ENCODE assay signal across 2 cellular contexts in the genomic region with DNA sequence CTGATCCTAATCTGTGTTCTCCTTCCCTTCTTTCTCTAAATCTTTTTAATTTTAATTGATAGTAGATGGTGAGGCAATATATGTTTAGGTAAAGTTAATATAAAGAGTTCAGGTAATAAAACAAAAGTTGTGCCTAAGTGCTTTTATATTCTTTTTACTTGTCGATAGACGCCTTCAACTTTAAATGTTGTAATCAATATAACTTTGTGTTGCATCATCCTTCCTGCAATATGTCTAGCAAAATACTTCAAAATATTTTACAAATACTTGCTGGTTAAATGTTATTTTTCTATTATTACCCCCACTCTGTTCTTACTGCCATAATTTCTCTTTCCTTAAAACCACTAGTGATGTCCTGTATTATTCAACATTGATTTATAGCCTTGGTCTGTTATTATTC.
TF ChIP-seq lines count a peak whose summit lies in the region.

No MANE protein-coding gene starts in this region.

TF ChIP-seq in GM23338, 12 proteins besides CTCF, POLR2A, EP300 and RAD21 (continues in another document):
- TF ChIP-seq STAT1 (IDR thresholded peaks at IDR 0.05; ENCODE audit: unreplicated experiment) (no peak), EZH2 (IDR thresholded peaks at IDR 0.05; ENCODE audit: low read depth, unreplicated experiment) (no peak), JUNB (IDR thresholded peaks at IDR 0.05; ENCODE audit: unreplicated experiment) (no peak), EZH2phosphoT487 (IDR thresholded peaks at IDR 0.05; ENCODE audit: unreplicated experiment) (no peak), POLR2AphosphoS5 (IDR thresholded peaks at IDR 0.05; ENCODE audit: low read depth) (no peak), ZNF331 (CRISPR knock-in tag; IDR thresholded peaks at IDR 0.05; ENCODE audit: low read depth) (no peak), ZNF114 (CRISPR knock-in tag; IDR thresholded peaks at IDR 0.05) (no peak)
- TF ChIP-seq, protein P1, sequence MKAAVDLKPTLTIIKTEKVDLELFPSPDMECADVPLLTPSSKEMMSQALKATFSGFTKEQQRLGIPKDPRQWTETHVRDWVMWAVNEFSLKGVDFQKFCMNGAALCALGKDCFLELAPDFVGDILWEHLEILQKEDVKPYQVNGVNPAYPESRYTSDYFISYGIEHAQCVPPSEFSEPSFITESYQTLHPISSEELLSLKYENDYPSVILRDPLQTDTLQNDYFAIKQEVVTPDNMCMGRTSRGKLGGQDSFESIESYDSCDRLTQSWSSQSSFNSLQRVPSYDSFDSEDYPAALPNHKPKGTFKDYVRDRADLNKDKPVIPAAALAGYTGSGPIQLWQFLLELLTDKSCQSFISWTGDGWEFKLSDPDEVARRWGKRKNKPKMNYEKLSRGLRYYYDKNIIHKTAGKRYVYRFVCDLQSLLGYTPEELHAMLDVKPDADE (IDR thresholded peaks at IDR 0.05): no peak
- TF ChIP-seq, protein P2, sequence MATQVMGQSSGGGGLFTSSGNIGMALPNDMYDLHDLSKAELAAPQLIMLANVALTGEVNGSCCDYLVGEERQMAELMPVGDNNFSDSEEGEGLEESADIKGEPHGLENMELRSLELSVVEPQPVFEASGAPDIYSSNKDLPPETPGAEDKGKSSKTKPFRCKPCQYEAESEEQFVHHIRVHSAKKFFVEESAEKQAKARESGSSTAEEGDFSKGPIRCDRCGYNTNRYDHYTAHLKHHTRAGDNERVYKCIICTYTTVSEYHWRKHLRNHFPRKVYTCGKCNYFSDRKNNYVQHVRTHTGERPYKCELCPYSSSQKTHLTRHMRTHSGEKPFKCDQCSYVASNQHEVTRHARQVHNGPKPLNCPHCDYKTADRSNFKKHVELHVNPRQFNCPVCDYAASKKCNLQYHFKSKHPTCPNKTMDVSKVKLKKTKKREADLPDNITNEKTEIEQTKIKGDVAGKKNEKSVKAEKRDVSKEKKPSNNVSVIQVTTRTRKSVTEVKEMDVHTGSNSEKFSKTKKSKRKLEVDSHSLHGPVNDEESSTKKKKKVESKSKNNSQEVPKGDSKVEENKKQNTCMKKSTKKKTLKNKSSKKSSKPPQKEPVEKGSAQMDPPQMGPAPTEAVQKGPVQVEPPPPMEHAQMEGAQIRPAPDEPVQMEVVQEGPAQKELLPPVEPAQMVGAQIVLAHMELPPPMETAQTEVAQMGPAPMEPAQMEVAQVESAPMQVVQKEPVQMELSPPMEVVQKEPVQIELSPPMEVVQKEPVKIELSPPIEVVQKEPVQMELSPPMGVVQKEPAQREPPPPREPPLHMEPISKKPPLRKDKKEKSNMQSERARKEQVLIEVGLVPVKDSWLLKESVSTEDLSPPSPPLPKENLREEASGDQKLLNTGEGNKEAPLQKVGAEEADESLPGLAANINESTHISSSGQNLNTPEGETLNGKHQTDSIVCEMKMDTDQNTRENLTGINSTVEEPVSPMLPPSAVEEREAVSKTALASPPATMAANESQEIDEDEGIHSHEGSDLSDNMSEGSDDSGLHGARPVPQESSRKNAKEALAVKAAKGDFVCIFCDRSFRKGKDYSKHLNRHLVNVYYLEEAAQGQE (IDR thresholded peaks at IDR 0.05; ENCODE audit: unreplicated experiment): no peak
- TF ChIP-seq, protein P3, sequence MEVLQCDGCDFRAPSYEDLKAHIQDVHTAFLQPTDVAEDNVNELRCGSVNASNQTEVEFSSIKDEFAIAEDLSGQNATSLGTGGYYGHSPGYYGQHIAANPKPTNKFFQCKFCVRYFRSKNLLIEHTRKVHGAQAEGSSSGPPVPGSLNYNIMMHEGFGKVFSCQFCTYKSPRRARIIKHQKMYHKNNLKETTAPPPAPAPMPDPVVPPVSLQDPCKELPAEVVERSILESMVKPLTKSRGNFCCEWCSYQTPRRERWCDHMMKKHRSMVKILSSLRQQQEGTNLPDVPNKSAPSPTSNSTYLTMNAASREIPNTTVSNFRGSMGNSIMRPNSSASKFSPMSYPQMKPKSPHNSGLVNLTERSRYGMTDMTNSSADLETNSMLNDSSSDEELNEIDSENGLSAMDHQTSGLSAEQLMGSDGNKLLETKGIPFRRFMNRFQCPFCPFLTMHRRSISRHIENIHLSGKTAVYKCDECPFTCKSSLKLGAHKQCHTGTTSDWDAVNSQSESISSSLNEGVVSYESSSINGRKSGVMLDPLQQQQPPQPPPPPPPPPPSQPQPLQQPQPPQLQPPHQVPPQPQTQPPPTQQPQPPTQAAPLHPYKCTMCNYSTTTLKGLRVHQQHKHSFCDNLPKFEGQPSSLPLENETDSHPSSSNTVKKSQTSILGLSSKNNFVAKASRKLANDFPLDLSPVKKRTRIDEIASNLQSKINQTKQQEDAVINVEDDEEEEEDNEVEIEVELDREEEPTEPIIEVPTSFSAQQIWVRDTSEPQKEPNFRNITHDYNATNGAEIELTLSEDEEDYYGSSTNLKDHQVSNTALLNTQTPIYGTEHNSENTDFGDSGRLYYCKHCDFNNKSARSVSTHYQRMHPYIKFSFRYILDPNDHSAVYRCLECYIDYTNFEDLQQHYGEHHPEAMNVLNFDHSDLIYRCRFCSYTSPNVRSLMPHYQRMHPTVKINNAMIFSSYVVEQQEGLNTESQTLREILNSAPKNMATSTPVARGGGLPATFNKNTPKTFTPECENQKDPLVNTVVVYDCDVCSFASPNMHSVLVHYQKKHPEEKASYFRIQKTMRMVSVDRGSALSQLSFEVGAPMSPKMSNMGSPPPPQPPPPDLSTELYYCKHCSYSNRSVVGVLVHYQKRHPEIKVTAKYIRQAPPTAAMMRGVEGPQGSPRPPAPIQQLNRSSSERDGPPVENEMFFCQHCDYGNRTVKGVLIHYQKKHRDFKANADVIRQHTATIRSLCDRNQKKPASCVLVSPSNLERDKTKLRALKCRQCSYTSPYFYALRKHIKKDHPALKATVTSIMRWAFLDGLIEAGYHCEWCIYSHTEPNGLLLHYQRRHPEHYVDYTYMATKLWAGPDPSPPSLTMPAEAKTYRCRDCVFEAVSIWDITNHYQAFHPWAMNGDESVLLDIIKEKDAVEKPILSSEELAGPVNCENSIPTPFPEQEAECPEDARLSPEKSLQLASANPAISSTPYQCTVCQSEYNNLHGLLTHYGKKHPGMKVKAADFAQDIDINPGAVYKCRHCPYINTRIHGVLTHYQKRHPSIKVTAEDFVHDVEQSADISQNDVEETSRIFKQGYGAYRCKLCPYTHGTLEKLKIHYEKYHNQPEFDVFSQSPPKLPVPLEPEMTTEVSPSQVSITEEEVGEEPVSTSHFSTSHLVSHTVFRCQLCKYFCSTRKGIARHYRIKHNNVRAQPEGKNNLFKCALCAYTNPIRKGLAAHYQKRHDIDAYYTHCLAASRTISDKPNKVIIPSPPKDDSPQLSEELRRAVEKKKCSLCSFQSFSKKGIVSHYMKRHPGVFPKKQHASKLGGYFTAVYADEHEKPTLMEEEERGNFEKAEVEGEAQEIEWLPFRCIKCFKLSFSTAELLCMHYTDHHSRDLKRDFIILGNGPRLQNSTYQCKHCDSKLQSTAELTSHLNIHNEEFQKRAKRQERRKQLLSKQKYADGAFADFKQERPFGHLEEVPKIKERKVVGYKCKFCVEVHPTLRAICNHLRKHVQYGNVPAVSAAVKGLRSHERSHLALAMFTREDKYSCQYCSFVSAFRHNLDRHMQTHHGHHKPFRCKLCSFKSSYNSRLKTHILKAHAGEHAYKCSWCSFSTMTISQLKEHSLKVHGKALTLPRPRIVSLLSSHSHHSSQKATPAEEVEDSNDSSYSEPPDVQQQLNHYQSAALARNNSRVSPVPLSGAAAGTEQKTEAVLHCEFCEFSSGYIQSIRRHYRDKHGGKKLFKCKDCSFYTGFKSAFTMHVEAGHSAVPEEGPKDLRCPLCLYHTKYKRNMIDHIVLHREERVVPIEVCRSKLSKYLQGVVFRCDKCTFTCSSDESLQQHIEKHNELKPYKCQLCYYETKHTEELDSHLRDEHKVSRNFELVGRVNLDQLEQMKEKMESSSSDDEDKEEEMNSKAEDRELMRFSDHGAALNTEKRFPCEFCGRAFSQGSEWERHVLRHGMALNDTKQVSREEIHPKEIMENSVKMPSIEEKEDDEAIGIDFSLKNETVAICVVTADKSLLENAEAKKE (CRISPR knock-in tag; IDR thresholded peaks at IDR 0.05): no peak

TF ChIP-seq in endothelial cell of umbilical vein, 7 proteins besides CTCF, POLR2A, EP300 and RAD21:
- TF ChIP-seq, protein P4, sequence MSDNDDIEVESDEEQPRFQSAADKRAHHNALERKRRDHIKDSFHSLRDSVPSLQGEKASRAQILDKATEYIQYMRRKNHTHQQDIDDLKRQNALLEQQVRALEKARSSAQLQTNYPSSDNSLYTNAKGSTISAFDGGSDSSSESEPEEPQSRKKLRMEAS (IDR thresholded peaks at IDR 0.05; ENCODE audit: insufficient read depth, insufficient read length): no peak
- TF ChIP-seq EZH2 (IDR thresholded peaks at IDR 0.05; ENCODE audit: borderline replicate concordance, low read depth, low read length, severe bottlenecking): no peak
- no peak for TF ChIP-seq GATA2 (IDR thresholded peaks at IDR 0.05; ENCODE audit: insufficient read depth, insufficient read length, low read depth, low read length)
- TF ChIP-seq POLR2AphosphoS5 (IDR thresholded peaks at IDR 0.05; ENCODE audit: insufficient read depth, low read depth, low read length): no peak
- TF ChIP-seq JUN (IDR thresholded peaks at IDR 0.05; ENCODE audit: borderline replicate concordance, insufficient read depth, insufficient read length, low read depth): no peak
- no peak for TF ChIP-seq FOS (IDR thresholded peaks at IDR 0.05; ENCODE audit: borderline replicate concordance, insufficient read depth, low read length)
- TF ChIP-seq MYC (IDR thresholded peaks at IDR 0.05; ENCODE audit: low read depth, low read length): no peak
